In genomic region chr14:61455351-61455750, GRCh38 we compare ENCODE assay signal across 1 cellular context.
TF ChIP-seq lines count a peak whose summit lies in the region.

No MANE protein-coding gene starts in this region.

TF ChIP-seq in SK-N-SH treated with all-trans-retinoic acid at 6 μM for 48 hours, 23 proteins besides CTCF, POLR2A, EP300 and RAD21 (continued from another document):
- no peak for TF ChIP-seq CREB5 (CRISPR knock-in tag; IDR thresholded peaks at IDR 0.05; ENCODE audit: low read depth)
- no peak for TF ChIP-seq OSR1 (CRISPR knock-in tag; IDR thresholded peaks at IDR 0.05)
- TF ChIP-seq ARNTL (CRISPR knock-in tag; IDR thresholded peaks at IDR 0.05; ENCODE audit: borderline replicate concordance, low read depth), result no peak
- no peak for TF ChIP-seq ZNF565 (CRISPR knock-in tag; conservative IDR thresholded peaks at IDR 0.05; ENCODE audit: low read depth)
- TF ChIP-seq PPARA (CRISPR knock-in tag; IDR thresholded peaks at IDR 0.05; ENCODE audit: borderline replicate concordance), result no peak
- no peak for TF ChIP-seq TSHZ2 (CRISPR knock-in tag; IDR thresholded peaks at IDR 0.05)
- TF ChIP-seq BACH2 (CRISPR knock-in tag; IDR thresholded peaks at IDR 0.05; ENCODE audit: borderline replicate concordance), result no peak
TF ChIP-seq in SK-N-SH treated with all-trans-retinoic acid at 6 μM for 48 hours: peak in this region for 0.
